18 cellular contexts compared by ENCODE assay signal in genomic region chr7:108099650-108100049, GRCh38. TPM values are rescaled to one million over a fixed set of nuclear protein-coding genes. Genes with fewer than 3 reads are reported as not detected.
DNase-seq lines count a peak whose midpoint lies in the region; ATAC-seq and TF ChIP-seq lines count a peak whose summit lies in the region.
"Had no signal": no experiment of that assay in that cellular context is flagged by ENCODE, and none has a peak within 500 bp of the region (broad histone marks: within the 10 kb centered on the region; RNA-seq: fewer than 3 reads in every experiment).

No MANE protein-coding gene starts in this region.

- H3K27me3 ChIP-seq in left ventricle myocardium inferior (ENCODE audit: low read depth) (no peaks in the 10 kb centered on the region), IMR-90 (ENCODE audit: control insufficient read depth, insufficient read depth, low read length) (no peaks in the 10 kb centered on the region)

- peak overlapping the region; percentile 31 for H3K27ac ChIP-seq in left ventricle myocardium inferior (replicated peaks)
- peak overlapping the region; percentile 84; the same call in 1 of the 2 replicates for H3K27ac ChIP-seq in IMR-90 (ENCODE audit: insufficient read depth, low read length)
- H3K27ac ChIP-seq: RWPE1, SK-N-MC had no signal

- no peak overlapping the region for H3K4me2 ChIP-seq in IMR-90 (ENCODE audit: low read depth, low read length)

- peak overlapping the region in 1 of 2 experiments; percentile 65; a peak in 1 of 4 replicates for H4K8ac ChIP-seq in IMR-90 (ENCODE audit: low read depth in 2 of 2, low read length in 2 of 2)

- H4K5ac ChIP-seq in IMR-90 (ENCODE audit: low read depth, low read length) = 0 out of 2 replicates have a peak overlapping the region, but pooled peaks have one; percentile 39

- H3K4ac ChIP-seq in IMR-90 (ENCODE audit: low read depth, low read length) = peak overlapping the region; percentile 98; the same call in 1 of the 2 replicates

- no peaks in the 10 kb centered on the region for H3K36me3 ChIP-seq in left ventricle myocardium inferior
- H3K36me3 ChIP-seq in IMR-90 (ENCODE audit: control insufficient read depth, insufficient read depth, low read length) = no peaks in the 10 kb centered on the region
- H3K36me3 ChIP-seq: HAP-1 had no signal

- peak overlapping the region; percentile 42; the same call in 1 of the 2 replicates for H3K56ac ChIP-seq in IMR-90 (ENCODE audit: extremely low read depth, insufficient read depth, low read length)

- intact Hi-C loops in left ventricle myocardium inferior (cut with micrococcal nuclease) (no loop called here), Right ventricle myocardium superior (cut with DNase I) (no loop called here), IMR-90 (cut with micrococcal nuclease) (loop anchor here (5.0 kb wide), 2 partner anchors 77 to 97 kb away; partner anchors contain the start of gene LAMB1)

- POLR2A ChIA-PET in IMR-90 (lab: Charles Lee; ENCODE audit: unreplicated experiment) = no interaction called here

- peak overlapping the region; percentile 86; the same call in 1 of the 2 replicates for H3K14ac ChIP-seq in IMR-90 (replicated peaks; ENCODE audit: low read depth, low read length)

- H3K18ac ChIP-seq in IMR-90 (ENCODE audit: low read depth, low read length) = peak overlapping the region; percentile 100

- no peak for TF ChIP-seq CTCF in left ventricle myocardium inferior (IDR thresholded peaks at IDR 0.05; ENCODE audit: borderline replicate concordance)
- no peak for TF ChIP-seq CTCF in IMR-90 (conservative IDR thresholded peaks at IDR 0.05; ENCODE audit: low read depth, low read length)

- H2AK9ac ChIP-seq in IMR-90 (replicated peaks; ENCODE audit: low read depth, low read length, poor library complexity) = no peak overlapping the region

- H2BK20ac ChIP-seq in IMR-90 (ENCODE audit: low read depth, low read length) = peak overlapping the region; percentile 98

- H2BK15ac ChIP-seq in IMR-90 (ENCODE audit: low read depth, low read length) = peak overlapping the region; percentile 79; the same call in 1 of the 3 replicates

- no CpG with 5 or more reads among the region's 1 CpG for WGBS in IMR-90 (ENCODE audit: extremely low coverage in 2 of 2, insufficient read length in 1 of 2), 2 experiments

- ATAC-seq in Right ventricle myocardium superior (ENCODE audit: poor library complexity) (no peak), IMR-90 (ENCODE audit: low read depth) (no peak)

- peaks cover 23% of the 10 kb centered on the region for H3K4me1 ChIP-seq in left ventricle myocardium inferior
- peaks cover 32% of the 10 kb centered on the region for H3K4me1 ChIP-seq in IMR-90 (ENCODE audit: control insufficient read depth, insufficient read depth, low read length)

- peak overlapping the region; percentile 98 for H2BK120ac ChIP-seq in IMR-90 (ENCODE audit: low read depth, low read length)

- H2BK5ac ChIP-seq in IMR-90 (ENCODE audit: low read depth, low read length, poor library complexity, severe bottlenecking) = peak overlapping the region; percentile 96

- no peak for TF ChIP-seq POLR2A in IMR-90 (IDR thresholded peaks at IDR 0.05; ENCODE audit: low read depth, low read length)

- H2AFZ ChIP-seq in IMR-90 (replicated peaks; ENCODE audit: low read length, poor library complexity) = no peak overlapping the region

- in situ Hi-C loops in IMR-90 (cut with MboI; ENCODE audit: low sequenced_read_pairs) = loop anchor here (5.0 kb wide), 1 partner anchor 77 kb away; no protein-coding TSS in a partner anchor

- H3K79me1 ChIP-seq in IMR-90 (ENCODE audit: low read depth in 1 of 2, low read length in 2 of 2) = no peaks in the 10 kb centered on the region

- DNase-seq in left ventricle myocardium inferior (no peak), Right ventricle myocardium superior (no peak), IMR-90 (peak; percentile 32), fibroblast of peridontal ligament (ENCODE audit: extremely low read depth) (peak; percentile 75), stromal cell of bone marrow (ENCODE audit: low read depth) (peak; percentile 54), GM19240 (ENCODE audit: insufficient read length, low spot score) (no peak), NCI-H1930 (lab: John Stamatoyannopoulos, UW) (no peak), CD1c-positive myeloid dendritic cell (ENCODE audit: extremely low spot score) (no peak)
- DNase-seq: AML-193; CD4-positive, alpha-beta T cell; NCI-H1436 treated with DMSO at 0.1 percent for 48 hours; NCI-H2081 treated with DMSO at 0.1 percent for 48 hours; NCI-H345; NCI-H526 treated with DMSO at 0.1 percent for 48 hours had no signal

- peak overlapping the region; percentile 96; the same call in 1 of the 2 replicates for H4K91ac ChIP-seq in IMR-90 (ENCODE audit: insufficient read depth, low read depth, low read length)

- dilution Hi-C loops in IMR-90 (cut with HindIII; ENCODE audit: low sequenced_read_pairs, unreplicated experiment) = no loop called here

- H3K9me1 ChIP-seq in IMR-90 (ENCODE audit: insufficient read depth, low read length) = peaks cover 26% of the 10 kb centered on the region

- peak overlapping the region; percentile 95; the same call in 1 of the 2 replicates for H3K23ac ChIP-seq in IMR-90 (ENCODE audit: low read depth, low read length)

- H3K9ac ChIP-seq in IMR-90 (ENCODE audit: low read depth, low read length) = no peak overlapping the region

- no TSS peak for BruUV-seq in IMR-90 (replicated peaks; lab: Mats Ljungman, UMichigan)

- H4K20me1 ChIP-seq in IMR-90 (ENCODE audit: insufficient read depth, low read length) = no peaks in the 10 kb centered on the region

- CTCF ChIA-PET in IMR-90 (lab: Yijun Ruan, JAX) = no interaction called here

- H3K9me3 ChIP-seq in left ventricle myocardium inferior (replicated peaks) = no peaks in the 10 kb centered on the region
- H3K9me3 ChIP-seq in IMR-90 (ENCODE audit: control insufficient read depth, insufficient read depth, low read length) = no peaks in the 10 kb centered on the region
- H3K9me3 ChIP-seq: HAP-1 had no signal

- TF ChIP-seq RAD21 in IMR-90 (IDR thresholded peaks at IDR 0.05; ENCODE audit: low read length) = no peak

- H2AK5ac ChIP-seq in IMR-90 (ENCODE audit: low read depth, low read length) = peak overlapping the region; percentile 66; the same call in 1 of the 2 replicates

- no peak overlapping the region for H3K4me3 ChIP-seq in left ventricle myocardium inferior
- no peak overlapping the region for H3K4me3 ChIP-seq in IMR-90 (ENCODE audit: insufficient read depth, low read depth, low read length)
- H3K4me3 ChIP-seq: HAP-1, SK-N-MC had no signal

TF ChIP-seq in IMR-90, 13 proteins besides CTCF, POLR2A, EP300 and RAD21:
- TF ChIP-seq RFX5 (IDR thresholded peaks at IDR 0.05; ENCODE audit: low read depth, low read length) (no peak), MAFK (IDR thresholded peaks at IDR 0.05; ENCODE audit: low read depth, low read length) (no peak), NFE2L2 (IDR thresholded peaks at IDR 0.05; ENCODE audit: low read depth, low read length) (no peak), RCOR1 (IDR thresholded peaks at IDR 0.05; ENCODE audit: insufficient replicate concordance, low read length) (no peak), CHD1 (IDR thresholded peaks at IDR 0.05; ENCODE audit: low read depth, low read length) (no peak), BHLHE40 (IDR thresholded peaks at IDR 0.05; ENCODE audit: low read depth, low read length) (no peak), SMC3 (IDR thresholded peaks at IDR 0.05; ENCODE audit: low read depth, low read length) (no peak), MAZ (IDR thresholded peaks at IDR 0.05; ENCODE audit: borderline replicate concordance, low read depth, low read length) (no peak), MXI1 (IDR thresholded peaks at IDR 0.05; ENCODE audit: borderline replicate concordance, low read depth, low read length) (no peak), CEBPB (IDR thresholded peaks at IDR 0.05; ENCODE audit: low read depth, low read length) (no peak), FOS (IDR thresholded peaks at IDR 0.05; ENCODE audit: low read depth, low read length) (no peak)
- TF ChIP-seq, protein P1, sequence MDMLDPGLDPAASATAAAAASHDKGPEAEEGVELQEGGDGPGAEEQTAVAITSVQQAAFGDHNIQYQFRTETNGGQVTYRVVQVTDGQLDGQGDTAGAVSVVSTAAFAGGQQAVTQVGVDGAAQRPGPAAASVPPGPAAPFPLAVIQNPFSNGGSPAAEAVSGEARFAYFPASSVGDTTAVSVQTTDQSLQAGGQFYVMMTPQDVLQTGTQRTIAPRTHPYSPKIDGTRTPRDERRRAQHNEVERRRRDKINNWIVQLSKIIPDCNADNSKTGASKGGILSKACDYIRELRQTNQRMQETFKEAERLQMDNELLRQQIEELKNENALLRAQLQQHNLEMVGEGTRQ (IDR thresholded peaks at IDR 0.05; ENCODE audit: low read depth, low read length) = no peak
- TF ChIP-seq, protein P2, sequence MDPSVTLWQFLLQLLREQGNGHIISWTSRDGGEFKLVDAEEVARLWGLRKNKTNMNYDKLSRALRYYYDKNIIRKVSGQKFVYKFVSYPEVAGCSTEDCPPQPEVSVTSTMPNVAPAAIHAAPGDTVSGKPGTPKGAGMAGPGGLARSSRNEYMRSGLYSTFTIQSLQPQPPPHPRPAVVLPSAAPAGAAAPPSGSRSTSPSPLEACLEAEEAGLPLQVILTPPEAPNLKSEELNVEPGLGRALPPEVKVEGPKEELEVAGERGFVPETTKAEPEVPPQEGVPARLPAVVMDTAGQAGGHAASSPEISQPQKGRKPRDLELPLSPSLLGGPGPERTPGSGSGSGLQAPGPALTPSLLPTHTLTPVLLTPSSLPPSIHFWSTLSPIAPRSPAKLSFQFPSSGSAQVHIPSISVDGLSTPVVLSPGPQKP (IDR thresholded peaks at IDR 0.05; ENCODE audit: borderline replicate concordance, low read depth, low read length) = no peak
TF ChIP-seq in IMR-90: peak in this region for 0.

RNA-seq across cellular contexts. Expression of gene LAMB4, which starts 30.5 kb away (rescaled TPM):
- total RNA-seq in left ventricle myocardium inferior (0.33 TPM), Right ventricle myocardium superior (0.30 TPM), IMR-90 (2012; rRNA removed) (under 0.01 and 0.18 TPM in 2 replicates)
- 0.12 and 0.13 TPM in 2 replicates for polyA plus RNA-seq in IMR-90 (2012; rRNA removed)
- polyA plus RNA-seq in IMR-90 (2012; cell fraction: cytosol; rRNA removed) = 0.05 and 0.09 TPM in 2 replicates
- polyA plus RNA-seq in IMR-90 (2012; cell fraction: nucleus; rRNA removed; ENCODE audit: low replicate concordance) = 0.05 and 0.10 TPM in 2 replicates
- total RNA-seq: OCI-LY7 had no signal

Comparison
In these comparisons a context has a peak if more than half of its experiments do, and no peak if none do; other contexts are left out.
1. DNase-seq: peak in IMR-90 (single experiment), fibroblast of peridontal ligament (single experiment) and stromal cell of bone marrow (single experiment); none in left ventricle myocardium inferior (single experiment), Right ventricle myocardium superior (single experiment), GM19240 (single experiment), NCI-H1930 (0 of 2) and CD1c-positive myeloid dendritic cell (single experiment).